ENCODE assay signal across 9 cellular contexts in the genomic region with DNA sequence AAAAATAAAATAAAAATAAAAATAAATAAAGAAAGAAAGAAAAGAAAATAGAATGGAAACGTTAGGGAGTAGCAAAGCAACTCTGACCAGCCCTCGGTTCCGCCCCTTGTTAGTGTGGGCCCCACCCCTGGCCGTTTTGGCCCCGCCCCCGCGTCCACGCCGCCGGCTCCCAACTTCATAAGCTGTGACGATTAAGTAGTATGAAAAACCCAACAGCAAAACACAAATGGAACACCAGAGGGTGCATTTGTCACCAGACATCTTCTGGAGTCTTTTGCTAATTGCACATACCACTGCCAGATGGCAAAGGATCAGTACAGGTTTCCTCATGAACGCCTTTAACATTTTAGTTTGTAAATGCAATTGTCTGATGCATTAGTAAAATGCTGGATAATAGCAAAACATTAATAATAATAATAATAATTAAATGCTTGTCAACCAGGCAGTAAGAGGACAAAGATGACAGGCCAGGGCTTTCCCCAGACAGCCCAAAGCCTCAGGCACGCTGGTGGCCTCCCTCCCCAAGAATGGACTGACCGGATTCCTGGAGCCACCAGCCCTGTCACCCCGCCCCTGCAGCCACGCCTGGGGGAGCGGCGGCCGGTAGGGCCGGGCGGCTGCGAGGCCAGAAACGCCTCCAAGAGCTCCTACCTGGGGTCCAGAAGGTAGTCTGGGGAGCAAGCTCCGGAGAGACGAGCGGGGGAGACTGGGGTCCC. TPM values are rescaled to one million over a fixed set of nuclear protein-coding genes. Genes with fewer than 3 reads are reported as not detected.
DNase-seq lines count a peak whose midpoint lies in the region; ATAC-seq and TF ChIP-seq lines count a peak whose summit lies in the region.
"Had no signal": no experiment of that assay in that cellular context is flagged by ENCODE, and none has a peak within 500 bp of the region (broad histone marks: within the 10 kb centered on the region; RNA-seq: fewer than 3 reads in every experiment).

No MANE protein-coding gene starts in this region.

- H2AK5ac ChIP-seq in trophoblast cell (ENCODE audit: low read length): no peak overlapping the region

- no peak overlapping the region for H2BK12ac ChIP-seq in trophoblast cell (ENCODE audit: low read length)

- no peak overlapping the region for H2BK120ac ChIP-seq in trophoblast cell (ENCODE audit: insufficient read depth, low read length, poor library complexity)

- no peak overlapping the region for H3K4ac ChIP-seq in trophoblast cell (ENCODE audit: low read depth, low read length)

- intact Hi-C loops in upper lobe of right lung (cut with DNase I): no loop called here

- no peak overlapping the region for H4K12ac ChIP-seq in trophoblast cell (ENCODE audit: low read depth, low read length)

- H2BK5ac ChIP-seq in trophoblast cell (ENCODE audit: low read depth, low read length, poor library complexity): no peak overlapping the region

- in situ Hi-C loops in SK-MEL-5 (cut with HindIII; ENCODE audit: low pct_unique_long_range_greater_than_20kb, low sequenced_read_pairs): no loop called here

- peak overlapping the region; percentile 0 for H4K8ac ChIP-seq in trophoblast cell (ENCODE audit: low read depth, low read length)

- no peaks in the 10 kb centered on the region for H3K79me1 ChIP-seq in trophoblast cell (ENCODE audit: low read length)

- no CpG with 5 or more reads among the region's 26 CpGs for WGBS in trophoblast cell (ENCODE audit: extremely low coverage, insufficient coverage, insufficient read length)

- H3K79me2 ChIP-seq in trophoblast cell (ENCODE audit: control insufficient read depth, insufficient read depth, low read length, poor library complexity): no peaks in the 10 kb centered on the region

- peak overlapping the region; percentile 64 for H2AFZ ChIP-seq in trophoblast cell (ENCODE audit: insufficient read depth, low read length, poor library complexity)

- H3K18ac ChIP-seq in trophoblast cell (ENCODE audit: low read length): no peak overlapping the region

- peak overlapping the region; percentile 23 for H4K91ac ChIP-seq in trophoblast cell (ENCODE audit: low read depth, low read length)

- H3K23ac ChIP-seq in trophoblast cell (ENCODE audit: low read length): no peak overlapping the region

- H3K36me3 ChIP-seq in trophoblast cell (ENCODE audit: control insufficient read depth in 1 of 2, insufficient read depth in 2 of 2, low read length in 2 of 2): no peaks in the 10 kb centered on the region
- H3K36me3 ChIP-seq in upper lobe of right lung: no peaks in the 10 kb centered on the region
- H3K36me3 ChIP-seq: BLaER1 treated with 17β-estradiol and CSF1 and Interleukin-3, amounts not matched to agents 10 nM and 100 nM had no signal

- H3K27ac ChIP-seq in trophoblast cell (ENCODE audit: low read depth, low read length): peak overlapping the region; percentile 49
- H3K27ac ChIP-seq in upper lobe of right lung: no peak overlapping the region
- H3K27ac ChIP-seq: BLaER1 treated with 17β-estradiol and CSF1 and Interleukin-3, amounts not matched to agents 10 nM and 100 nM had no signal

- no peak overlapping the region for H3K9ac ChIP-seq in trophoblast cell (ENCODE audit: low read length)
- H3K9ac ChIP-seq: BLaER1 treated with 17β-estradiol and CSF1 and Interleukin-3, amounts not matched to agents 10 nM and 100 nM had no signal

- H3K14ac ChIP-seq in trophoblast cell (ENCODE audit: low read length): no peak overlapping the region

- H3K4me3 ChIP-seq in trophoblast cell (ENCODE audit: low read depth, low read length) (no peak overlapping the region), upper lobe of right lung (no peak overlapping the region)
- H3K4me3 ChIP-seq: BLaER1 treated with 17β-estradiol and CSF1 and Interleukin-3, amounts not matched to agents 10 nM and 100 nM had no signal

- TF ChIP-seq CTCF in upper lobe of right lung (IDR thresholded peaks at IDR 0.05): peak; percentile 51

- H3K9me3 ChIP-seq in trophoblast cell (ENCODE audit: insufficient read depth, low read depth, low read length) (no peaks in the 10 kb centered on the region), upper lobe of right lung (no peaks in the 10 kb centered on the region)
- H3K9me3 ChIP-seq: BLaER1 treated with 17β-estradiol and CSF1 and Interleukin-3, amounts not matched to agents 10 nM and 100 nM had no signal

- H3K4me1 ChIP-seq in trophoblast cell (ENCODE audit: control insufficient read depth in 1 of 2, insufficient read depth in 2 of 2, low read length in 2 of 2) (peaks cover 3 to 8% of the 10 kb centered on the region in 2 experiments), upper lobe of right lung (peaks cover 13% of the 10 kb centered on the region)

- ATAC-seq in upper lobe of right lung: peak; percentile 97

- H3K27me3 ChIP-seq in trophoblast cell (ENCODE audit: insufficient read depth, low read length): no peaks in the 10 kb centered on the region
- no peaks in the 10 kb centered on the region for H3K27me3 ChIP-seq in upper lobe of right lung
- H3K27me3 ChIP-seq: BLaER1 treated with 17β-estradiol and CSF1 and Interleukin-3, amounts not matched to agents 10 nM and 100 nM had no signal

- DNase-seq in NCI-H2081 (lab: John Stamatoyannopoulos, UW) (peak; percentile 39 to 44), NCI-H2081 treated with DMSO at 0.1 percent for 48 hours (lab: John Stamatoyannopoulos, UW) (no peak), LoVo (ENCODE audit: low spot score) (peak; percentile 81), SK-MEL-5 (ENCODE audit: low read depth, low spot score) (peak; percentile 93), globus pallidus (ENCODE audit: low spot score) (peak; percentile 63), trophoblast cell (peak; percentile 92), upper lobe of right lung (peak; percentile 94)
- DNase-seq in activated naive CD4-positive, alpha-beta T cell treated with Interleukin-2 at 50 U/mL for 16 hours: peak; percentile 71

- H3K4me2 ChIP-seq in trophoblast cell (ENCODE audit: low read length): peak overlapping the region; percentile 51

RNA-seq across cellular contexts. Expression of a gene that starts 23.6 kb away (rescaled TPM):
- 517 and 531 TPM in 2 replicates for total RNA-seq in SK-MEL-5 (2014; rRNA removed; shearing (Covaris generic))
- 1,130 and 1,425 TPM in 2 replicates for polyA plus RNA-seq in SK-MEL-5 (2015; cell fraction: cytosol; rRNA removed)
- 409 and 582 TPM in 2 replicates for polyA plus RNA-seq in SK-MEL-5 (2015; cell fraction: nucleus; rRNA removed)
- polyA plus RNA-seq in trophoblast cell (2013): 699 and 726 TPM in 2 replicates
- 490 TPM for total RNA-seq in upper lobe of right lung
